ENCODE assay signal across 8 cellular contexts in genomic region chr9:41643571-41644221, GRCh38.
DNase-seq lines count a peak whose midpoint lies in the region; ATAC-seq and TF ChIP-seq lines count a peak whose summit lies in the region.
"Not testable (repeated sequence)": the region's sequence is repeated elsewhere in the genome, so short reads cannot be mapped to it uniquely, and the experiment has no call there.

No MANE protein-coding gene starts in this region.

- not testable (repeated sequence) for H3K36me3 ChIP-seq in BE2C; lung (ENCODE audit: control insufficient read depth in 2 of 2, insufficient read depth in 2 of 2, low read length in 2 of 2)

- peak overlapping the region in 1 of 2 donors; percentile 71 for H3K27ac ChIP-seq in lung (ENCODE audit: low read depth in 1 of 2, low read length in 1 of 2)

- H3K4me3 ChIP-seq in BE2C (ENCODE audit: low read depth, low read length) (peak overlapping the region; percentile 31), lung (peak overlapping the region; percentile 21)

- ATAC-seq in GM19452 (IDR thresholded peaks at IDR 0.05; ENCODE audit: unreplicated experiment) = peak; percentile 93
- peak; percentile 99 for ATAC-seq in HG03280 (IDR thresholded peaks at IDR 0.05; ENCODE audit: unreplicated experiment)
- peak; percentile 72 for ATAC-seq in lung (ENCODE audit: insufficient read depth, low FRiP score)

- WGBS in lung, 2 donors = 3 to 5% methylated on average over 45 to 50 of the region's 50 CpGs

- not testable (repeated sequence) for H3K27me3 ChIP-seq in BE2C; lung (ENCODE audit: control insufficient read depth, insufficient read depth)

- not testable (repeated sequence) for H3K9me3 ChIP-seq in BE2C; lung (ENCODE audit: control insufficient read depth in 2 of 2, insufficient read depth in 1 of 2, low read length in 1 of 2)

- DNase-seq in BE2C (peak; percentile 40), NCI-H748 treated with DMSO at 0.1 percent for 48 hours (lab: John Stamatoyannopoulos, UW) (peak; percentile 33), lung (ENCODE audit: low spot score) (peak; percentile 45)
- DNase-seq in activated CD8-positive, alpha-beta memory T cell treated with anti-CD3 and anti-CD28 coated beads, Interleukin-2, amount 50 U/mL, for 4 hours = peak; percentile 48
- DNase-seq in effector CD8-positive, alpha-beta T cell (lab: John Stamatoyannopoulos, UW) = peak; percentile 56
- peak; percentile 18 to 50 for DNase-seq in stimulated activated CD4-positive, alpha-beta T cell treated with anti-CD3 and anti-CD28 coated beads, Interleukin-1b, Interleukin-23, amount 100 ng/mL, for 4 hours (ENCODE audit: low read depth in 2 of 2)

- H3K4me1 ChIP-seq in BE2C; lung (ENCODE audit: control insufficient read depth in 2 of 2, insufficient read depth in 2 of 2, low read length in 2 of 2): not testable (repeated sequence)

- TF ChIP-seq CTCF in BE2C (IDR thresholded peaks at IDR 0.05; ENCODE audit: low read depth, low read length); lung (IDR thresholded peaks at IDR 0.05; ENCODE audit: control extremely low read depth, extremely low read depth): not testable (repeated sequence)
